ENCODE assay signal across 1 cellular context in genomic region chr19:31262673-31263308, GRCh38.
TF ChIP-seq lines count a peak whose summit lies in the region.

No MANE protein-coding gene starts in this region.

TF ChIP-seq in H1, 55 proteins besides CTCF, POLR2A, EP300 and RAD21 (continued from another document):
- TF ChIP-seq, protein P1, sequence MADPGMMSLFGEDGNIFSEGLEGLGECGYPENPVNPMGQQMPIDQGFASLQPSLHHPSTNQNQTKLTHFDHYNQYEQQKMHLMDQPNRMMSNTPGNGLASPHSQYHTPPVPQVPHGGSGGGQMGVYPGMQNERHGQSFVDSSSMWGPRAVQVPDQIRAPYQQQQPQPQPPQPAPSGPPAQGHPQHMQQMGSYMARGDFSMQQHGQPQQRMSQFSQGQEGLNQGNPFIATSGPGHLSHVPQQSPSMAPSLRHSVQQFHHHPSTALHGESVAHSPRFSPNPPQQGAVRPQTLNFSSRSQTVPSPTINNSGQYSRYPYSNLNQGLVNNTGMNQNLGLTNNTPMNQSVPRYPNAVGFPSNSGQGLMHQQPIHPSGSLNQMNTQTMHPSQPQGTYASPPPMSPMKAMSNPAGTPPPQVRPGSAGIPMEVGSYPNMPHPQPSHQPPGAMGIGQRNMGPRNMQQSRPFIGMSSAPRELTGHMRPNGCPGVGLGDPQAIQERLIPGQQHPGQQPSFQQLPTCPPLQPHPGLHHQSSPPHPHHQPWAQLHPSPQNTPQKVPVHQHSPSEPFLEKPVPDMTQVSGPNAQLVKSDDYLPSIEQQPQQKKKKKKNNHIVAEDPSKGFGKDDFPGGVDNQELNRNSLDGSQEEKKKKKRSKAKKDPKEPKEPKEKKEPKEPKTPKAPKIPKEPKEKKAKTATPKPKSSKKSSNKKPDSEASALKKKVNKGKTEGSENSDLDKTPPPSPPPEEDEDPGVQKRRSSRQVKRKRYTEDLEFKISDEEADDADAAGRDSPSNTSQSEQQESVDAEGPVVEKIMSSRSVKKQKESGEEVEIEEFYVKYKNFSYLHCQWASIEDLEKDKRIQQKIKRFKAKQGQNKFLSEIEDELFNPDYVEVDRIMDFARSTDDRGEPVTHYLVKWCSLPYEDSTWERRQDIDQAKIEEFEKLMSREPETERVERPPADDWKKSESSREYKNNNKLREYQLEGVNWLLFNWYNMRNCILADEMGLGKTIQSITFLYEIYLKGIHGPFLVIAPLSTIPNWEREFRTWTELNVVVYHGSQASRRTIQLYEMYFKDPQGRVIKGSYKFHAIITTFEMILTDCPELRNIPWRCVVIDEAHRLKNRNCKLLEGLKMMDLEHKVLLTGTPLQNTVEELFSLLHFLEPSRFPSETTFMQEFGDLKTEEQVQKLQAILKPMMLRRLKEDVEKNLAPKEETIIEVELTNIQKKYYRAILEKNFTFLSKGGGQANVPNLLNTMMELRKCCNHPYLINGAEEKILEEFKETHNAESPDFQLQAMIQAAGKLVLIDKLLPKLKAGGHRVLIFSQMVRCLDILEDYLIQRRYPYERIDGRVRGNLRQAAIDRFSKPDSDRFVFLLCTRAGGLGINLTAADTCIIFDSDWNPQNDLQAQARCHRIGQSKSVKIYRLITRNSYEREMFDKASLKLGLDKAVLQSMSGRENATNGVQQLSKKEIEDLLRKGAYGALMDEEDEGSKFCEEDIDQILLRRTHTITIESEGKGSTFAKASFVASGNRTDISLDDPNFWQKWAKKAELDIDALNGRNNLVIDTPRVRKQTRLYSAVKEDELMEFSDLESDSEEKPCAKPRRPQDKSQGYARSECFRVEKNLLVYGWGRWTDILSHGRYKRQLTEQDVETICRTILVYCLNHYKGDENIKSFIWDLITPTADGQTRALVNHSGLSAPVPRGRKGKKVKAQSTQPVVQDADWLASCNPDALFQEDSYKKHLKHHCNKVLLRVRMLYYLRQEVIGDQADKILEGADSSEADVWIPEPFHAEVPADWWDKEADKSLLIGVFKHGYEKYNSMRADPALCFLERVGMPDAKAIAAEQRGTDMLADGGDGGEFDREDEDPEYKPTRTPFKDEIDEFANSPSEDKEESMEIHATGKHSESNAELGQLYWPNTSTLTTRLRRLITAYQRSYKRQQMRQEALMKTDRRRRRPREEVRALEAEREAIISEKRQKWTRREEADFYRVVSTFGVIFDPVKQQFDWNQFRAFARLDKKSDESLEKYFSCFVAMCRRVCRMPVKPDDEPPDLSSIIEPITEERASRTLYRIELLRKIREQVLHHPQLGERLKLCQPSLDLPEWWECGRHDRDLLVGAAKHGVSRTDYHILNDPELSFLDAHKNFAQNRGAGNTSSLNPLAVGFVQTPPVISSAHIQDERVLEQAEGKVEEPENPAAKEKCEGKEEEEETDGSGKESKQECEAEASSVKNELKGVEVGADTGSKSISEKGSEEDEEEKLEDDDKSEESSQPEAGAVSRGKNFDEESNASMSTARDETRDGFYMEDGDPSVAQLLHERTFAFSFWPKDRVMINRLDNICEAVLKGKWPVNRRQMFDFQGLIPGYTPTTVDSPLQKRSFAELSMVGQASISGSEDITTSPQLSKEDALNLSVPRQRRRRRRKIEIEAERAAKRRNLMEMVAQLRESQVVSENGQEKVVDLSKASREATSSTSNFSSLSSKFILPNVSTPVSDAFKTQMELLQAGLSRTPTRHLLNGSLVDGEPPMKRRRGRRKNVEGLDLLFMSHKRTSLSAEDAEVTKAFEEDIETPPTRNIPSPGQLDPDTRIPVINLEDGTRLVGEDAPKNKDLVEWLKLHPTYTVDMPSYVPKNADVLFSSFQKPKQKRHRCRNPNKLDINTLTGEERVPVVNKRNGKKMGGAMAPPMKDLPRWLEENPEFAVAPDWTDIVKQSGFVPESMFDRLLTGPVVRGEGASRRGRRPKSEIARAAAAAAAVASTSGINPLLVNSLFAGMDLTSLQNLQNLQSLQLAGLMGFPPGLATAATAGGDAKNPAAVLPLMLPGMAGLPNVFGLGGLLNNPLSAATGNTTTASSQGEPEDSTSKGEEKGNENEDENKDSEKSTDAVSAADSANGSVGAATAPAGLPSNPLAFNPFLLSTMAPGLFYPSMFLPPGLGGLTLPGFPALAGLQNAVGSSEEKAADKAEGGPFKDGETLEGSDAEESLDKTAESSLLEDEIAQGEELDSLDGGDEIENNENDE (IDR thresholded peaks at IDR 0.05; ENCODE audit: insufficient replicate concordance, low read length): no peak
- TF ChIP-seq FOSL1 (IDR thresholded peaks at IDR 0.05; ENCODE audit: insufficient read depth, low read depth, low read length): no peak
- TF ChIP-seq SAP30 (IDR thresholded peaks at IDR 0.05; ENCODE audit: insufficient read depth, insufficient replicate concordance, low read length): no peak
- no peak for TF ChIP-seq TEAD4 (IDR thresholded peaks at IDR 0.05; ENCODE audit: low read depth, low read length)
- no peak for TF ChIP-seq SIRT6 (IDR thresholded peaks at IDR 0.05; ENCODE audit: low read length)
- no peak for TF ChIP-seq YY1 (IDR thresholded peaks at IDR 0.05; ENCODE audit: low read depth, low read length)
- no peak for TF ChIP-seq JUN (IDR thresholded peaks at IDR 0.05; ENCODE audit: low read depth, low read length)
